Comparison of ENCODE assay signal across 1 cellular context in the genomic region with DNA sequence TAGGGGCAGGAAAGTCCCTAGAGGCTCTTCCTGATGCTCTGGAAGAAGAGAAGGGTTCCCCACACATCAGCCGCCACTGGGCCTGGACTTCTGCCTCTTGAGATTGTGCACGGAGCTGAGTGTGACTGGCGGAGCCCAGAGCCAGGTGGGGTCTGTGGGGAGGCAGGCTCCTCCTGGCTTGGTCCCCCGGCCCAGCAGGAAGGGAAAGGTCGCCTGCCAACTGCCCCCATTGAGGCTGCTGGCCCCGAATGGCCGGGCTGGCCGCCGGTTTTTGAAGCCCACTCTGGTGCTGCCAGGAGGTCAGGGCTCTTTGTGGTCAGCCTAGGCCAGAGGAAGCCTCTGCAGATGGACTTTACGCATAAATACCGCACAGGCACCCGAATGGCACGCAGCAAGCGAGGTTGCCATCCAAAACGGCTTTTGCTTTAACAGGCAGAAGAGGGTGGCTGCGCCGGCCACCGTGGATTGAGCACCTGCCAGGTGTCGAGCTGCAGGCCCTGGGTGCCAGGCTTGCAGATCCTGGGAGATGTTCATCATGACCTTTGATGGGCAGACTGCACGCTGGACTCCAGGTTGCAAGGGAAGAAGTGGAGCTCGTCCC.
TF ChIP-seq lines count a peak whose summit lies in the region.

No MANE protein-coding gene starts in this region.

TF ChIP-seq in H1, 55 proteins besides CTCF, POLR2A, EP300 and RAD21:
- TF ChIP-seq SP2 (IDR thresholded peaks at IDR 0.05; ENCODE audit: low read length) (no peak), HDAC6 (IDR thresholded peaks at IDR 0.05; ENCODE audit: low read depth, low read length) (no peak), TCF12 (IDR thresholded peaks at IDR 0.05; ENCODE audit: low read depth, low read length) (no peak), RNF2 (IDR thresholded peaks at IDR 0.05; ENCODE audit: borderline replicate concordance, low read depth, low read length, missing control alignments, poor library complexity, severe bottlenecking) (no peak), ATF3 (IDR thresholded peaks at IDR 0.05; ENCODE audit: insufficient read depth, low read depth, low read length) (no peak), FOSL1 (IDR thresholded peaks at IDR 0.05; ENCODE audit: insufficient read depth, low read depth, low read length) (no peak), SIRT6 (IDR thresholded peaks at IDR 0.05; ENCODE audit: low read length) (no peak), SUZ12 (IDR thresholded peaks at IDR 0.05; ENCODE audit: low read length) (no peak), NANOG (IDR thresholded peaks at IDR 0.05; ENCODE audit: insufficient read depth, low read depth, low read length, poor library complexity, severe bottlenecking) (no peak), BRCA1 (IDR thresholded peaks at IDR 0.05; ENCODE audit: low read depth, low read length) (no peak), ZNF274 (IDR thresholded peaks at IDR 0.05; ENCODE audit: borderline replicate concordance, extremely low read depth, low read length) (no peak), RFX5 (IDR thresholded peaks at IDR 0.05; ENCODE audit: borderline replicate concordance, low read depth, low read length) (no peak), CHD2 (IDR thresholded peaks at IDR 0.05; ENCODE audit: low read length) (no peak), RBBP5 (IDR thresholded peaks at IDR 0.05; ENCODE audit: borderline replicate concordance, low read depth, low read length) (no peak), SP1 (IDR thresholded peaks at IDR 0.05; ENCODE audit: low read depth, low read length) (no peak), CBX5 (IDR thresholded peaks at IDR 0.05; ENCODE audit: low read depth, low read length) (no peak), HDAC2 (IDR thresholded peaks at IDR 0.05; ENCODE audit: borderline replicate concordance in 1 of 2, low read depth in 2 of 2, low read length in 2 of 2) (no peak)
- TF ChIP-seq, protein P1, sequence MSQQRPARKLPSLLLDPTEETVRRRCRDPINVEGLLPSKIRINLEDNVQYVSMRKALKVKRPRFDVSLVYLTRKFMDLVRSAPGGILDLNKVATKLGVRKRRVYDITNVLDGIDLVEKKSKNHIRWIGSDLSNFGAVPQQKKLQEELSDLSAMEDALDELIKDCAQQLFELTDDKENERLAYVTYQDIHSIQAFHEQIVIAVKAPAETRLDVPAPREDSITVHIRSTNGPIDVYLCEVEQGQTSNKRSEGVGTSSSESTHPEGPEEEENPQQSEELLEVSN (IDR thresholded peaks at IDR 0.05) = no peak
